ENCODE assay signal across 1 cellular context in genomic region chr19:4062576-4063368, GRCh38.
TF ChIP-seq lines count a peak whose summit lies in the region.

No MANE protein-coding gene starts in this region.

TF ChIP-seq in HepG2, 621 proteins besides CTCF, POLR2A, EP300 and RAD21 (continues in another document):
- TF ChIP-seq U2AF2 (IDR thresholded peaks at IDR 0.05; ENCODE audit: low read depth, low read length) = no peak
- TF ChIP-seq JUNB (CRISPR knock-in tag; IDR thresholded peaks at IDR 0.05; ENCODE audit: borderline replicate concordance) = no peak
- TF ChIP-seq PHF8 (CRISPR knock-in tag; IDR thresholded peaks at IDR 0.05) = no peak
- TF ChIP-seq NR2F1 (CRISPR knock-in tag; IDR thresholded peaks at IDR 0.05) = no peak
- TF ChIP-seq, protein P1, sequence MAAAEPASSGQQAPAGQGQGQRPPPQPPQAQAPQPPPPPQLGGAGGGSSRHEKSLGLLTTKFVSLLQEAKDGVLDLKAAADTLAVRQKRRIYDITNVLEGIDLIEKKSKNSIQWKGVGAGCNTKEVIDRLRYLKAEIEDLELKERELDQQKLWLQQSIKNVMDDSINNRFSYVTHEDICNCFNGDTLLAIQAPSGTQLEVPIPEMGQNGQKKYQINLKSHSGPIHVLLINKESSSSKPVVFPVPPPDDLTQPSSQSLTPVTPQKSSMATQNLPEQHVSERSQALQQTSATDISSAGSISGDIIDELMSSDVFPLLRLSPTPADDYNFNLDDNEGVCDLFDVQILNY (CRISPR knock-in tag; conservative IDR thresholded peaks at IDR 0.05) = no peak
- no peak for TF ChIP-seq ZNF746 (CRISPR knock-in tag; IDR thresholded peaks at IDR 0.05)
- TF ChIP-seq HOXA5 (CRISPR knock-in tag; IDR thresholded peaks at IDR 0.05) = no peak
- TF ChIP-seq KMT2B (CRISPR knock-in tag; IDR thresholded peaks at IDR 0.05) = no peak
- no peak for TF ChIP-seq BORCS8-MEF2B (CRISPR knock-in tag; IDR thresholded peaks at IDR 0.05)
- TF ChIP-seq, protein P2, sequence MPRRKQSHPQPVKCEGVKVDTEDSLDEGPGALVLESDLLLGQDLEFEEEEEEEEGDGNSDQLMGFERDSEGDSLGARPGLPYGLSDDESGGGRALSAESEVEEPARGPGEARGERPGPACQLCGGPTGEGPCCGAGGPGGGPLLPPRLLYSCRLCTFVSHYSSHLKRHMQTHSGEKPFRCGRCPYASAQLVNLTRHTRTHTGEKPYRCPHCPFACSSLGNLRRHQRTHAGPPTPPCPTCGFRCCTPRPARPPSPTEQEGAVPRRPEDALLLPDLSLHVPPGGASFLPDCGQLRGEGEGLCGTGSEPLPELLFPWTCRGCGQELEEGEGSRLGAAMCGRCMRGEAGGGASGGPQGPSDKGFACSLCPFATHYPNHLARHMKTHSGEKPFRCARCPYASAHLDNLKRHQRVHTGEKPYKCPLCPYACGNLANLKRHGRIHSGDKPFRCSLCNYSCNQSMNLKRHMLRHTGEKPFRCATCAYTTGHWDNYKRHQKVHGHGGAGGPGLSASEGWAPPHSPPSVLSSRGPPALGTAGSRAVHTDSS (CRISPR knock-in tag; conservative IDR thresholded peaks at IDR 0.05) = no peak
- TF ChIP-seq, protein P3, sequence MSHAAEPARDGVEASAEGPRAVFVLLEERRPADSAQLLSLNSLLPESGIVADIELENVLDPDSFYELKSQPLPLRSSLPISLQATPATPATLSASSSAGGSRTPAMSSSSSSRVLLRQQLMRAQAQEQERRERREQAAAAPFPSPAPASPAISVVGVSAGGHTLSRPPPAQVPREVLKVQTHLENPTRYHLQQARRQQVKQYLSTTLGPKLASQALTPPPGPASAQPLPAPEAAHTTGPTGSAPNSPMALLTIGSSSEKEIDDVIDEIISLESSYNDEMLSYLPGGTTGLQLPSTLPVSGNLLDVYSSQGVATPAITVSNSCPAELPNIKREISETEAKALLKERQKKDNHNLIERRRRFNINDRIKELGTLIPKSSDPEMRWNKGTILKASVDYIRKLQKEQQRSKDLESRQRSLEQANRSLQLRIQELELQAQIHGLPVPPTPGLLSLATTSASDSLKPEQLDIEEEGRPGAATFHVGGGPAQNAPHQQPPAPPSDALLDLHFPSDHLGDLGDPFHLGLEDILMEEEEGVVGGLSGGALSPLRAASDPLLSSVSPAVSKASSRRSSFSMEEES (CRISPR knock-in tag; IDR thresholded peaks at IDR 0.05) = no peak
- TF ChIP-seq ZNF724P (CRISPR knock-in tag; IDR thresholded peaks at IDR 0.05; ENCODE audit: borderline replicate concordance) = no peak
- no peak for TF ChIP-seq MTF1 (CRISPR knock-in tag; IDR thresholded peaks at IDR 0.05)
- no peak for TF ChIP-seq ZNF318 (CRISPR knock-in tag; IDR thresholded peaks at IDR 0.05)
- TF ChIP-seq, protein P4, sequence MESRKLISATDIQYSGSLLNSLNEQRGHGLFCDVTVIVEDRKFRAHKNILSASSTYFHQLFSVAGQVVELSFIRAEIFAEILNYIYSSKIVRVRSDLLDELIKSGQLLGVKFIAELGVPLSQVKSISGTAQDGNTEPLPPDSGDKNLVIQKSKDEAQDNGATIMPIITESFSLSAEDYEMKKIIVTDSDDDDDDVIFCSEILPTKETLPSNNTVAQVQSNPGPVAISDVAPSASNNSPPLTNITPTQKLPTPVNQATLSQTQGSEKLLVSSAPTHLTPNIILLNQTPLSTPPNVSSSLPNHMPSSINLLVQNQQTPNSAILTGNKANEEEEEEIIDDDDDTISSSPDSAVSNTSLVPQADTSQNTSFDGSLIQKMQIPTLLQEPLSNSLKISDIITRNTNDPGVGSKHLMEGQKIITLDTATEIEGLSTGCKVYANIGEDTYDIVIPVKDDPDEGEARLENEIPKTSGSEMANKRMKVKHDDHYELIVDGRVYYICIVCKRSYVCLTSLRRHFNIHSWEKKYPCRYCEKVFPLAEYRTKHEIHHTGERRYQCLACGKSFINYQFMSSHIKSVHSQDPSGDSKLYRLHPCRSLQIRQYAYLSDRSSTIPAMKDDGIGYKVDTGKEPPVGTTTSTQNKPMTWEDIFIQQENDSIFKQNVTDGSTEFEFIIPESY (CRISPR knock-in tag; IDR thresholded peaks at IDR 0.05) = no peak
- TF ChIP-seq, protein P5, sequence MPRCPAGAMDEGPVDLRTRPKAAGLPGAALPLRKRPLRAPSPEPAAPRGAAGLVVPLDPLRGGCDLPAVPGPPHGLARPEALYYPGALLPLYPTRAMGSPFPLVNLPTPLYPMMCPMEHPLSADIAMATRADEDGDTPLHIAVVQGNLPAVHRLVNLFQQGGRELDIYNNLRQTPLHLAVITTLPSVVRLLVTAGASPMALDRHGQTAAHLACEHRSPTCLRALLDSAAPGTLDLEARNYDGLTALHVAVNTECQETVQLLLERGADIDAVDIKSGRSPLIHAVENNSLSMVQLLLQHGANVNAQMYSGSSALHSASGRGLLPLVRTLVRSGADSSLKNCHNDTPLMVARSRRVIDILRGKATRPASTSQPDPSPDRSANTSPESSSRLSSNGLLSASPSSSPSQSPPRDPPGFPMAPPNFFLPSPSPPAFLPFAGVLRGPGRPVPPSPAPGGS (CRISPR knock-in tag; IDR thresholded peaks at IDR 0.05) = no peak
- no peak for TF ChIP-seq ATAD3A (CRISPR knock-in tag; IDR thresholded peaks at IDR 0.05)
- TF ChIP-seq SUZ12 (IDR thresholded peaks at IDR 0.05; ENCODE audit: low read depth, low read length) = no peak
- peak; percentile 26; the same call in 1 of the 2 replicates for TF ChIP-seq MEIS1 (CRISPR knock-in tag; IDR thresholded peaks at IDR 0.05; ENCODE audit: borderline replicate concordance)
- no peak for TF ChIP-seq SP5 (CRISPR knock-in tag; IDR thresholded peaks at IDR 0.05; ENCODE audit: borderline replicate concordance, low read depth)
- TF ChIP-seq, protein P6, sequence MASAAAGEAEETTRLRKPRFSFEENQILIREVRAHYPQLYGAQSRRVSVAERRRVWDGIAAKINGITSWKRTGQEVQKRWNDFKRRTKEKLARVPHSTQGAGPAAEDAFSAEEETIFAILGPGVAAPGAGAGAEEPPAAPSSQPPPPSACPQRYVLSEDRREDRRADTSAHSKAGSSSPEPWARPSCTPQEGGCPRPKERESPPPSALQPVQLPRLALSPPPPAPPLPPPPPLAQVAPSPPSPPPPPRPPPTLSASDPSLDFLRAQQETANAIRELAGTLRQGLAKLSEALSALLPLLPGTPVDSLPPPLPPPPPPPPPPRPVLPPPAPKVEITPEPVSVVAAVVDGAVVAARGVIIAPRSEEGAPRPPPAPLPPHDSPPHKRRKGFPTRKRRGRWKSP (CRISPR knock-in tag; IDR thresholded peaks at IDR 0.05) = no peak
- peak; percentile 71 for TF ChIP-seq RBFOX2 (IDR thresholded peaks at IDR 0.05; ENCODE audit: low read depth, low read length)
- TF ChIP-seq SAFB2 (CRISPR knock-in tag; IDR thresholded peaks at IDR 0.05; ENCODE audit: borderline replicate concordance, low read depth) = 0 out of 2 replicates have a peak, but pooled peaks have one; percentile 18
- TF ChIP-seq ZNF468 (CRISPR knock-in tag; IDR thresholded peaks at IDR 0.05) = no peak
- no peak for TF ChIP-seq NONO (IDR thresholded peaks at IDR 0.05)
- TF ChIP-seq NONO (CRISPR knock-in tag; conservative IDR thresholded peaks at IDR 0.05) = 0 out of 2 replicates have a peak, but pooled peaks have one; percentile 20
- TF ChIP-seq, protein P7, sequence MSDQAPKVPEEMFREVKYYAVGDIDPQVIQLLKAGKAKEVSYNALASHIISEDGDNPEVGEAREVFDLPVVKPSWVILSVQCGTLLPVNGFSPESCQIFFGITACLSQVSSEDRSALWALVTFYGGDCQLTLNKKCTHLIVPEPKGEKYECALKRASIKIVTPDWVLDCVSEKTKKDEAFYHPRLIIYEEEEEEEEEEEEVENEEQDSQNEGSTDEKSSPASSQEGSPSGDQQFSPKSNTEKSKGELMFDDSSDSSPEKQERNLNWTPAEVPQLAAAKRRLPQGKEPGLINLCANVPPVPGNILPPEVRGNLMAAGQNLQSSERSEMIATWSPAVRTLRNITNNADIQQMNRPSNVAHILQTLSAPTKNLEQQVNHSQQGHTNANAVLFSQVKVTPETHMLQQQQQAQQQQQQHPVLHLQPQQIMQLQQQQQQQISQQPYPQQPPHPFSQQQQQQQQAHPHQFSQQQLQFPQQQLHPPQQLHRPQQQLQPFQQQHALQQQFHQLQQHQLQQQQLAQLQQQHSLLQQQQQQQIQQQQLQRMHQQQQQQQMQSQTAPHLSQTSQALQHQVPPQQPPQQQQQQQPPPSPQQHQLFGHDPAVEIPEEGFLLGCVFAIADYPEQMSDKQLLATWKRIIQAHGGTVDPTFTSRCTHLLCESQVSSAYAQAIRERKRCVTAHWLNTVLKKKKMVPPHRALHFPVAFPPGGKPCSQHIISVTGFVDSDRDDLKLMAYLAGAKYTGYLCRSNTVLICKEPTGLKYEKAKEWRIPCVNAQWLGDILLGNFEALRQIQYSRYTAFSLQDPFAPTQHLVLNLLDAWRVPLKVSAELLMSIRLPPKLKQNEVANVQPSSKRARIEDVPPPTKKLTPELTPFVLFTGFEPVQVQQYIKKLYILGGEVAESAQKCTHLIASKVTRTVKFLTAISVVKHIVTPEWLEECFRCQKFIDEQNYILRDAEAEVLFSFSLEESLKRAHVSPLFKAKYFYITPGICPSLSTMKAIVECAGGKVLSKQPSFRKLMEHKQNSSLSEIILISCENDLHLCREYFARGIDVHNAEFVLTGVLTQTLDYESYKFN (CRISPR knock-in tag; conservative IDR thresholded peaks at IDR 0.05) = no peak
- no peak for TF ChIP-seq ARNTL (CRISPR knock-in tag; IDR thresholded peaks at IDR 0.05)
- no peak for TF ChIP-seq ZNF138 (CRISPR knock-in tag; IDR thresholded peaks at IDR 0.05; ENCODE audit: low read depth)
- TF ChIP-seq CSRNP1 (CRISPR knock-in tag; IDR thresholded peaks at IDR 0.05) = no peak
- no peak for TF ChIP-seq ZNF24 (IDR thresholded peaks at IDR 0.05)
- no peak for TF ChIP-seq KDM2A (CRISPR knock-in tag; IDR thresholded peaks at IDR 0.05; ENCODE audit: borderline replicate concordance, low read depth)
- TF ChIP-seq, protein P8, sequence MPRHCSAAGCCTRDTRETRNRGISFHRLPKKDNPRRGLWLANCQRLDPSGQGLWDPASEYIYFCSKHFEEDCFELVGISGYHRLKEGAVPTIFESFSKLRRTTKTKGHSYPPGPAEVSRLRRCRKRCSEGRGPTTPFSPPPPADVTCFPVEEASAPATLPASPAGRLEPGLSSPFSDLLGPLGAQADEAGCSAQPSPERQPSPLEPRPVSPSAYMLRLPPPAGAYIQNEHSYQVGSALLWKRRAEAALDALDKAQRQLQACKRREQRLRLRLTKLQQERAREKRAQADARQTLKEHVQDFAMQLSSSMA (CRISPR knock-in tag; IDR thresholded peaks at IDR 0.05) = no peak
- TF ChIP-seq, protein P9, sequence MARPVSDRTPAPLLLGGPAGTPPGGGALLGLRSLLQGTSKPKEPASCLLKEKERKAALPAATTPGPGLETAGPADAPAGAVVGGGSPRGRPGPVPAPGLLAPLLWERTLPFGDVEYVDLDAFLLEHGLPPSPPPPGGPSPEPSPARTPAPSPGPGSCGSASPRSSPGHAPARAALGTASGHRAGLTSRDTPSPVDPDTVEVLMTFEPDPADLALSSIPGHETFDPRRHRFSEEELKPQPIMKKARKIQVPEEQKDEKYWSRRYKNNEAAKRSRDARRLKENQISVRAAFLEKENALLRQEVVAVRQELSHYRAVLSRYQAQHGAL (CRISPR knock-in tag; IDR thresholded peaks at IDR 0.05; ENCODE audit: not compliant biosample characterization) = no peak
